1 cellular context compared by ENCODE assay signal in the genomic region with DNA sequence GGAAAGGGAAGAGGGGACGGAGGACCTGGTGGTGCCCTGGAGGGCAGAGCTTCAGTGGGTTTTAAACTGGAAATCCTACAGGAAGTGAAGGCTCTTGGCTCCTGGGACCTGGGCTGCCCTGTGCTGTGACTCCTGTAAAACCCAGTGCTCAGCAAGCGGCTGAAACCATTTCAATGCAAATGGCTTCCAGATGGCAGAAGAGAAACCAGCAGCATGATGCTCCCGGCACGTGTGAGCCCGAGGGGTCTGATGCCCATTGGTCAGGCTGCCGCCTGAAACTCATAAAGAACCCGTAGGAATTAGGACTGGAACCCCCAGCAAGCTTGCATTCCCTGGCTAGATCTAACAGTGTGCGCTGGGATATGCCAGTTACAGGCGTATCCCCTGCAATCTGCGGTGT.
TF ChIP-seq lines count a peak whose summit lies in the region.

No MANE protein-coding gene starts in this region.

TF ChIP-seq in H1, 55 proteins besides CTCF, POLR2A, EP300 and RAD21 (continued from another document):
- TF ChIP-seq RFX5 (IDR thresholded peaks at IDR 0.05; ENCODE audit: borderline replicate concordance, low read depth, low read length) (no peak), POU5F1 (IDR thresholded peaks at IDR 0.05; ENCODE audit: low read depth, low read length) (no peak), KDM4A (IDR thresholded peaks at IDR 0.05; ENCODE audit: low read depth, low read length, severe bottlenecking) (no peak), E2F6 (IDR thresholded peaks at IDR 0.05) (peak; percentile 91), NRF1 (IDR thresholded peaks at IDR 0.05; ENCODE audit: low read depth, low read length) (no peak), USF2 (IDR thresholded peaks at IDR 0.05; ENCODE audit: low read length) (no peak), JUN (IDR thresholded peaks at IDR 0.05; ENCODE audit: low read depth, low read length) (no peak), SIN3A (conservative IDR thresholded peaks at IDR 0.05 in 1 of 2, IDR thresholded peaks at IDR 0.05 in 1 of 2; ENCODE audit: low read depth in 1 of 2, low read length in 2 of 2) (no peak), MAFK (IDR thresholded peaks at IDR 0.05; ENCODE audit: low read depth, low read length) (no peak), SUZ12 (IDR thresholded peaks at IDR 0.05; ENCODE audit: low read length) (no peak), TEAD4 (IDR thresholded peaks at IDR 0.05; ENCODE audit: low read depth, low read length) (no peak), CBX5 (IDR thresholded peaks at IDR 0.05; ENCODE audit: low read depth, low read length) (no peak), MAX (IDR thresholded peaks at IDR 0.05) (peak; percentile 96), ASH2L (IDR thresholded peaks at IDR 0.05; ENCODE audit: low read length) (no peak), BRCA1 (IDR thresholded peaks at IDR 0.05; ENCODE audit: low read depth, low read length) (no peak), ZNF274 (IDR thresholded peaks at IDR 0.05; ENCODE audit: borderline replicate concordance, extremely low read depth, low read length) (no peak), GTF2F1 (IDR thresholded peaks at IDR 0.05; ENCODE audit: borderline replicate concordance, low read depth, low read length) (no peak), SIRT6 (IDR thresholded peaks at IDR 0.05; ENCODE audit: low read length) (no peak), BCL11A (IDR thresholded peaks at IDR 0.05; ENCODE audit: low read depth in 2 of 2, low read length in 2 of 2) (no peak)
